Comparison of ENCODE assay signal across 1 cellular context in the genomic region with DNA sequence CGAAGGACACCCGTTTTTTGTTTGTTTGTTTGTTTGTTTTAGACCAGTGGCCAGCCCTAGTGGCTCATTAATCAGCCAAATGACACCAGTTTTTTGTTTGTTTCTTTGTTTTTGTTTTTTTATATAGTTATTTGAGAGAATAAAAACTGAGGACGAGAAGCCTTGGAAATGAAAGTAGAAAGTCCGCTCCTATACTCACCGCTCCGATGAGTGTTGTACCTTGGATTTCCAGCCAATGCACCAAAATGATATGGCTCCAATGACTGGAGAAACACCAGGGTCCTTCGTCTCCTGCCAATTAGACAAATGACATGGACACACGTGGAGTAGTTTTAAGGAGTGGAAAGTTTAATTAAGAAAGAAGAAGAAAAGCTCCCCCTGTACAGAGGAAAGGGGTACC.
TF ChIP-seq lines count a peak whose summit lies in the region.

No MANE protein-coding gene starts in this region.

TF ChIP-seq in SK-N-SH treated with all-trans-retinoic acid at 6 μM for 48 hours, 23 proteins besides CTCF, POLR2A, EP300 and RAD21 (continued from another document):
- TF ChIP-seq PATZ1 (CRISPR knock-in tag; IDR thresholded peaks at IDR 0.05; ENCODE audit: borderline replicate concordance) (no peak), TOX (CRISPR knock-in tag; IDR thresholded peaks at IDR 0.05; ENCODE audit: borderline replicate concordance) (no peak), ZNF70 (CRISPR knock-in tag; IDR thresholded peaks at IDR 0.05) (no peak), RARB (CRISPR knock-in tag; IDR thresholded peaks at IDR 0.05) (no peak), ISL1 (CRISPR knock-in tag; IDR thresholded peaks at IDR 0.05) (no peak), ZNF8 (CRISPR knock-in tag; IDR thresholded peaks at IDR 0.05) (no peak), OSR1 (CRISPR knock-in tag; IDR thresholded peaks at IDR 0.05) (no peak), TSHZ2 (CRISPR knock-in tag; IDR thresholded peaks at IDR 0.05) (no peak)
- TF ChIP-seq, protein P1, sequence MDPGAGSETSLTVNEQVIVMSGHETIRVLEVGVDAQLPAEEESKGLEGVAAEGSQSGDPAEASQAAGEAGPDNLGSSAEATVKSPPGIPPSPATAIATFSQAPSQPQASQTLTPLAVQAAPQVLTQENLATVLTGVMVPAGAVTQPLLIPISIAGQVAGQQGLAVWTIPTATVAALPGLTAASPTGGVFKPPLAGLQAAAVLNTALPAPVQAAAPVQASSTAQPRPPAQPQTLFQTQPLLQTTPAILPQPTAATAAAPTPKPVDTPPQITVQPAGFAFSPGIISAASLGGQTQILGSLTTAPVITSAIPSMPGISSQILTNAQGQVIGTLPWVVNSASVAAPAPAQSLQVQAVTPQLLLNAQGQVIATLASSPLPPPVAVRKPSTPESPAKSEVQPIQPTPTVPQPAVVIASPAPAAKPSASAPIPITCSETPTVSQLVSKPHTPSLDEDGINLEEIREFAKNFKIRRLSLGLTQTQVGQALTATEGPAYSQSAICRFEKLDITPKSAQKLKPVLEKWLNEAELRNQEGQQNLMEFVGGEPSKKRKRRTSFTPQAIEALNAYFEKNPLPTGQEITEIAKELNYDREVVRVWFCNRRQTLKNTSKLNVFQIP (CRISPR knock-in tag; IDR thresholded peaks at IDR 0.05; ENCODE audit: borderline replicate concordance, low read depth) = no peak
